Comparison of ENCODE assay signal across 17 cellular contexts in the genomic region with DNA sequence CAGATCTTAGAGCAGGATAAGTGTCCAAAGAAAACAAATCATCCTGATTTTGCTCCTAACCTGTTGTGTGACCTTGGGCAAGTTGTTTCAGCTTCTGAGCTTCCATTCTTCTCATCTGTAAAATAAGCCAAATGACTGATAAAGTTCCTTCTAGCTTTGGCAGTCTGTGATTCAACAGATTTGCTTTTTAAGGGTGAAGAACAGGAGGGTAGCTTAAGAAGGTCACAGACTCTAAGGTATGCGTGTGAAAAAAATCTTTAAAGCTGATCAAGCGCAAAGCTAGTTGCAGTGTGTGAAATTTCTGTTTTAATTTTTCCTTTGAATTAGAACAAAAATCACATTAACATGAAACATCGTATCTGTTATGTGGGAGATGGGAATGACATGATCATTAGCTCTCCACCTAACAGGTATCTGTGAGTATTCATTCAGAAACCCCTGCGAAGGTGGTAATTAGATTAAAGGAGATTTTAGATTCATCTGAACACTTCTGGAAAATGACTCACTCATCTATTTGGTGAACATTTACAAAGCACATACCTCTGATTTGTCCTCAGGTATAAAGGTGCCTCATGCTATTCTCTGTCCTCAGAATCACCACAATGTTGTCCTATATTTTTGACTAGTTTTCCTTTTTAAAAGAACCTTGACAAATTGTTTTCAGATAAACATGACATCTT.
DNase-seq lines count a peak whose midpoint lies in the region; ATAC-seq and TF ChIP-seq lines count a peak whose summit lies in the region.
"Had no signal": no experiment of that assay in that cellular context is flagged by ENCODE, and none has a peak within 500 bp of the region (broad histone marks: within the 10 kb centered on the region; RNA-seq: fewer than 3 reads in every experiment).

No MANE protein-coding gene starts in this region.

- no peaks in the 10 kb centered on the region for H3K4me1 ChIP-seq in breast epithelium
- H3K4me1 ChIP-seq: BE2C had no signal

- H3K9me3 ChIP-seq in breast epithelium, result no peaks in the 10 kb centered on the region
- H3K9me3 ChIP-seq: BE2C, HAP-1 had no signal

- no TSS peak for BruUV-seq in MCF 10A (replicated peaks; lab: Mats Ljungman, UMichigan)

- CTCF ChIA-PET in MCF 10A (lab: Yijun Ruan, JAX), result interaction anchor here (0.6 to 1.3 kb wide), 8 partner anchors 10 to 204 kb away, joined by 3 to 5 read pairs (median 3); no protein-coding TSS in a partner anchor

- H3K27ac ChIP-seq in breast epithelium, result no peak overlapping the region
- H3K27ac ChIP-seq: KMS-11, RWPE1, SK-N-MC had no signal

- POLR2A ChIA-PET in MCF 10A (lab: Yijun Ruan, JAX), result interaction anchor here (0.9 to 2.6 kb wide), 7 partner anchors 12 to 208 kb away, joined by 3 to 12 read pairs (median 4); no protein-coding TSS in a partner anchor

- peaks cover 61% of the 10 kb centered on the region for H3K4me1 Mint-ChIP-seq in activated T-cell treated with anti-CD3 and anti-CD28 coated beads, Interleukin-2, amount 50 U/mL, for 24 hours (ENCODE audit: low read depth)
- peaks cover 24% of the 10 kb centered on the region for H3K4me1 Mint-ChIP-seq in MCF 10A (ENCODE audit: insufficient read depth, unreplicated experiment)

- H3K27me3 ChIP-seq in breast epithelium, result no peaks in the 10 kb centered on the region

- no peaks in the 10 kb centered on the region for H3K36me3 ChIP-seq in breast epithelium
- H3K36me3 ChIP-seq: BE2C, HAP-1 had no signal

- DNase-seq in activated T-cell treated with anti-CD3 and anti-CD28 coated beads, Interleukin-2, amount 50 U/mL, for 24 hours, result no peak
- no peak for DNase-seq in activated T-cell treated with anti-CD3 and anti-CD28 coated beads, Interleukin-2, amount 50 U/mL, for 48 hours
- DNase-seq in MCF 10A (ENCODE audit: unreplicated experiment) (no peak), breast epithelium (ENCODE audit: low spot score in 2 of 2) (no peak), NCI-H82 treated with DMSO at 0.1 percent for 48 hours (lab: John Stamatoyannopoulos, UW; ENCODE audit: unreplicated experiment) (peak; percentile 6), kidney tubule cell (ENCODE audit: low spot score) (peak; percentile 77), NCI-H748 treated with DMSO at 0.1 percent for 48 hours (lab: John Stamatoyannopoulos, UW) (no peak)
- DNase-seq: BE2C, DMS79 treated with DMSO at 0.1 percent for 48 hours, NCI-H1105 treated with DMSO at 0.1 percent for 48 hours, NCI-H345 had no signal

- no peak for TF ChIP-seq CTCF in MCF 10A (IDR thresholded peaks at IDR 0.05; ENCODE audit: unreplicated experiment)
- no peak for TF ChIP-seq CTCF in breast epithelium (IDR thresholded peaks at IDR 0.05)

- peak overlapping the region; percentile 81 for H3K27ac Mint-ChIP-seq in activated T-cell treated with anti-CD3 and anti-CD28 coated beads, Interleukin-2, amount 50 U/mL, for 24 hours
- H3K27ac Mint-ChIP-seq in MCF 10A (ENCODE audit: low read depth, unreplicated experiment), result peak overlapping the region; percentile 92
- H3K27ac Mint-ChIP-seq: GM23338 had no signal

- H3K36me3 Mint-ChIP-seq in activated T-cell treated with anti-CD3 and anti-CD28 coated beads, Interleukin-2, amount 50 U/mL, for 24 hours (ENCODE audit: low read depth), result no peaks in the 10 kb centered on the region
- no peaks in the 10 kb centered on the region for H3K36me3 Mint-ChIP-seq in MCF 10A (ENCODE audit: insufficient read depth, unreplicated experiment)

- no peak overlapping the region for H3K4me3 ChIP-seq in breast epithelium
- H3K4me3 ChIP-seq: GM23338, HAP-1, SK-N-MC had no signal

- intact Hi-C loops in MCF 10A (cut with micrococcal nuclease) (no loop called here), breast epithelium (cut with DNase I; ENCODE audit: low total_unique reads) (no loop called here)

- ATAC-seq in GM18519 (IDR thresholded peaks at IDR 0.05; ENCODE audit: low FRiP score, unreplicated experiment), result no peak
- ATAC-seq: GM23338 had no signal

- no peak for TF ChIP-seq POLR2A in breast epithelium (IDR thresholded peaks at IDR 0.05)

- H3K4me3 Mint-ChIP-seq in activated T-cell treated with anti-CD3 and anti-CD28 coated beads, Interleukin-2, amount 50 U/mL, for 24 hours, result no peak overlapping the region
- no peak overlapping the region for H3K4me3 Mint-ChIP-seq in MCF 10A (ENCODE audit: unreplicated experiment)
- H3K4me3 Mint-ChIP-seq: GM23338 had no signal

- H3K27me3 Mint-ChIP-seq in activated T-cell treated with anti-CD3 and anti-CD28 coated beads, Interleukin-2, amount 50 U/mL, for 24 hours, result no peaks in the 10 kb centered on the region
- no peaks in the 10 kb centered on the region for H3K27me3 Mint-ChIP-seq in MCF 10A (ENCODE audit: insufficient read depth, unreplicated experiment)

- no peaks in the 10 kb centered on the region for H3K9me3 Mint-ChIP-seq in activated T-cell treated with anti-CD3 and anti-CD28 coated beads, Interleukin-2, amount 50 U/mL, for 24 hours
- H3K9me3 Mint-ChIP-seq in MCF 10A (ENCODE audit: unreplicated experiment), result no peaks in the 10 kb centered on the region
- H3K9me3 Mint-ChIP-seq: GM23338 had no signal

Comparison
In these comparisons a context has a peak if more than half of its experiments do, and no peak if none do; other contexts are left out.
1. DNase-seq: peak in NCI-H82 treated with DMSO at 0.1 percent for 48 hours (single experiment) and kidney tubule cell (single experiment); none in activated T-cell treated with anti-CD3 and anti-CD28 coated beads, Interleukin-2, amount 50 U/mL, for 24 hours (single experiment), activated T-cell treated with anti-CD3 and anti-CD28 coated beads, Interleukin-2, amount 50 U/mL, for 48 hours (0 of 2), MCF 10A (single experiment), breast epithelium (0 of 2) and NCI-H748 treated with DMSO at 0.1 percent for 48 hours (single experiment).